In genomic region chr5:122493091-122493775, GRCh38 we compare ENCODE assay signal across 12 cellular contexts.
DNase-seq lines count a peak whose midpoint lies in the region; ATAC-seq and TF ChIP-seq lines count a peak whose summit lies in the region.
"Had no signal": no experiment of that assay in that cellular context is flagged by ENCODE, and none has a peak within 500 bp of the region (broad histone marks: within the 10 kb centered on the region; RNA-seq: fewer than 3 reads in every experiment).

No MANE protein-coding gene starts in this region.

- H3K27ac ChIP-seq in neural progenitor cell (no peak overlapping the region), PC-9 (no peak overlapping the region)
- H3K27ac ChIP-seq: C4-2B, uterus had no signal

- H2AFZ ChIP-seq in neural progenitor cell (replicated peaks) (peak overlapping the region; percentile 58), PC-9 (no peak overlapping the region)

- CTCF ChIA-PET in PC-9 (lab: Charles Lee) = no interaction called here

- no peaks in the 10 kb centered on the region for H3K9me3 ChIP-seq in neural progenitor cell (ENCODE audit: low read depth)
- H3K9me3 ChIP-seq in PC-9 (ENCODE audit: insufficient read depth, low read depth) = no peaks in the 10 kb centered on the region
- H3K9me3 ChIP-seq: uterus had no signal

- H3K4me1 ChIP-seq in neural progenitor cell = no peaks in the 10 kb centered on the region
- H3K4me1 ChIP-seq in PC-9 (replicated peaks; ENCODE audit: insufficient read depth) = no peaks in the 10 kb centered on the region
- H3K4me1 ChIP-seq: uterus had no signal

- ATAC-seq in GM19351 (IDR thresholded peaks at IDR 0.05; ENCODE audit: unreplicated experiment) = peak; percentile 11
- peak; percentile 72 for ATAC-seq in esophagus mucosa
- ATAC-seq in GM18867 (IDR thresholded peaks at IDR 0.05; ENCODE audit: unreplicated experiment) = no peak
- ATAC-seq in GM19023 (IDR thresholded peaks at IDR 0.05; ENCODE audit: unreplicated experiment) = no peak

- DNase-seq in NCI-H2227 treated with DMSO at 0.1 percent for 48 hours (lab: John Stamatoyannopoulos, UW) (peak; percentile 12), neural progenitor cell (ENCODE audit: low spot score) (no peak), PC-9 (no peak)
- DNase-seq in central memory CD4-positive, alpha-beta T cell = no peak
- DNase-seq: activated CD8-positive, alpha-beta memory T cell treated with anti-CD3 and anti-CD28 coated beads, Interleukin-2, amount 50 U/mL, for 48 hours; NCI-H524 treated with DMSO at 0.1 percent for 48 hours; uterus had no signal

- POLR2A ChIA-PET in PC-9 (lab: Charles Lee; ENCODE audit: unreplicated experiment) = no interaction called here

- no peak overlapping the region for H3K4me3 ChIP-seq in neural progenitor cell
- no peak overlapping the region for H3K4me3 ChIP-seq in PC-9
- H3K4me3 ChIP-seq: uterus had no signal

- H3K36me3 ChIP-seq in neural progenitor cell (no peaks in the 10 kb centered on the region), PC-9 (ENCODE audit: low read depth) (no peaks in the 10 kb centered on the region)
- H3K36me3 ChIP-seq: uterus had no signal

- TF ChIP-seq CTCF in neural progenitor cell (IDR thresholded peaks at IDR 0.05) = no peak
- no peak for TF ChIP-seq CTCF in PC-9 (conservative IDR thresholded peaks at IDR 0.05)

- H3K9ac ChIP-seq in neural progenitor cell = no peak overlapping the region

- BruUV-seq in PC-9 (replicated peaks; lab: Mats Ljungman, UMichigan) = no TSS peak

- H4K20me1 ChIP-seq in neural progenitor cell (ENCODE audit: low read depth) (no peaks in the 10 kb centered on the region), PC-9 (ENCODE audit: insufficient read depth) (no peaks in the 10 kb centered on the region)

- peaks cover 15% of the 10 kb centered on the region for H3K4me1 Mint-ChIP-seq in neural progenitor cell

- H3K27me3 ChIP-seq in neural progenitor cell (no peaks in the 10 kb centered on the region), PC-9 (ENCODE audit: insufficient read depth, low read depth) (no peaks in the 10 kb centered on the region)
- H3K27me3 ChIP-seq: uterus had no signal

- no peak overlapping the region for H3K4me3 Mint-ChIP-seq in neural progenitor cell

- H3K79me2 ChIP-seq in neural progenitor cell (ENCODE audit: low read depth) (no peaks in the 10 kb centered on the region), PC-9 (ENCODE audit: low read depth) (no peaks in the 10 kb centered on the region)

- no peaks in the 10 kb centered on the region for H3K36me3 Mint-ChIP-seq in neural progenitor cell

- H3K27ac Mint-ChIP-seq in neural progenitor cell = no peak overlapping the region

- no peak overlapping the region for H3K4me2 ChIP-seq in neural progenitor cell
- H3K4me2 ChIP-seq in PC-9 = no peak overlapping the region

- intact Hi-C loops in PC-9 (cut with micrococcal nuclease; ENCODE audit: unreplicated experiment) = no loop called here

- H3K9me3 Mint-ChIP-seq in neural progenitor cell = no peaks in the 10 kb centered on the region

- no peaks in the 10 kb centered on the region; the same call in 1 of the 2 replicates for H3K9me2 ChIP-seq in PC-9 (ENCODE audit: insufficient read depth)

- peaks cover 2% of the 10 kb centered on the region for H3K27me3 Mint-ChIP-seq in neural progenitor cell (ENCODE audit: insufficient read depth, low read depth)

- no peaks in the 10 kb centered on the region for H3F3A ChIP-seq in neural progenitor cell (ENCODE audit: low read depth)
- no peaks in the 10 kb centered on the region for H3F3A ChIP-seq in PC-9 (ENCODE audit: insufficient read depth, low read depth)

Comparison
In these comparisons a context has a peak if more than half of its experiments do, and no peak if none do; other contexts are left out.
1. ATAC-seq: peak in GM19351 (single experiment) and esophagus mucosa (single experiment); none in GM18867 (single experiment) and GM19023 (single experiment).